In the genomic region with DNA sequence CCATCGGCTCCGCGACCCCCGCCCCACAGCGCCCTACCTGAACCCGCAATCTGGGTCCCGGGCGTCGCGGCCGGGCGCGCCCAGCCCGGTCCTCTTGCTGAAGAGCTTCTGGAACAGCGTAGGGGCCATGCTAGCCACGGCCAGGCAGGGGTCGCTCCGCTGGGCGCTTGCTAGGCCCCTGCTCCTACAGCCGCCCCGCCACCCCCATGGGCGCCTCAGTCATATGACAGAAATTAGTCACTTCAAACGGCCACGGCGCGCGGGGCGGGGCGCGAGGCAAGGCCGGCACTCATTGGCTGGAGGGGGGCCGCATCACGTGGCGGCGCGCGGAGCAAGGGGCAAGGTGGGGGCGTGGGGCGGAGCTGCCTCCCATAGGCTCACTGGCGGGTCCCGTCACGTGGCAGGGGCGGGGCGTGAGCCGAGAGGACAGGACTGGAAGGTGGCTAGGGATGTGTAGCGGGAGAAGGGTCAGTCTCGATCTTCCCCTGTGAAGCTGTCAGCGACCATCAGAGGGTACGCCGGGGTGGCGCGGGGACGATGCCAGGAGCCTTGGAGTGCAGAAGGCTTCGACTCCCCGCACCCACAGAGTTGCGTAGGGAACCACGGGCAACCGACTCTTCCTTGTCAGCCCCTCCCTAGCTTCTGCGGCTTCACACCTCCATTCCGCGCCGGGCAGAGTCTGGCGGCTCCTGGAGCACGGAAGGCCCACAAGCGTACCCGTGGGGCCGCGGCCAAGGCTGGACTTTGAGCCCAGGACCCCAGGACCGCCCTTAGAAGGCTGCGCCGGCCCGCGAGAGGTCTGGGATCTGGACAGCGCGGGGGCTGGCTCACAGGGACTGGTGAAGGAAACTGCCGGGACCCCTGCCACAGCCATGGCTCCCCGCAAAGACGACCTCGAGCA, we compare ENCODE assay signal across 8 cellular contexts. TPM values are rescaled to one million over a fixed set of nuclear protein-coding genes. Genes with fewer than 3 reads are reported as not detected.
DNase-seq lines count a peak whose midpoint lies in the region; ATAC-seq and TF ChIP-seq lines count a peak whose summit lies in the region.

TSS of gene FNIP1 (minus strand) at position 225 of the 901 bp plus-strand sequence. CDS start at position 129, 96 bp downstream.

- intact Hi-C loops in activated T-helper 2 cell treated with anti-CD3 and anti-CD28 coated beads, Interferon-gamma antibody, Interleukin-2, Interleukin-4, amounts not matched to agents 10 μg/mL and 5 μg/mL and 100 μg/mL, durations not matched to agents 14 hours and 24 hours and 36 hours (cut with micrococcal nuclease), result loop anchor here (1.0 to 10.0 kb wide), 7 partner anchors 50 to 268 kb away; partner anchors contain the start of genes IL3 and RAPGEF6

- H3K9me3 Mint-ChIP-seq in activated T-helper 2 cell treated with anti-CD3 and anti-CD28 coated beads, Interferon-gamma antibody, Interleukin-2, Interleukin-4, amounts not matched to agents 10 μg/mL and 5 μg/mL and 100 μg/mL, durations not matched to agents 14 hours and 24 hours and 36 hours, result no peaks in the 10 kb centered on the region
- no peaks in the 10 kb centered on the region for H3K9me3 Mint-ChIP-seq in natural killer cell treated with Interleukin-12 subunit alpha and Interleukin-12 subunit beta and Interleukin-15 and Interleukin-18, amount 100 ng/mL, for 72 hours

- no peak for TF ChIP-seq CTCF in RWPE2 (IDR thresholded peaks at IDR 0.05; ENCODE audit: poor library complexity, severe bottlenecking)

- DNase-seq in EH (ENCODE audit: low read depth), result peak; percentile 98
- DNase-seq in H4 (ENCODE audit: low spot score), result peak; percentile 99
- peak; percentile 99 for DNase-seq in LoVo (ENCODE audit: low spot score)
- DNase-seq in RWPE2 (ENCODE audit: low spot score), result peak; percentile 100
- peak; percentile 99 for DNase-seq in activated T-helper 2 cell treated with anti-CD3 and anti-CD28 coated beads, Interferon-gamma antibody, Interleukin-2, Interleukin-4, amounts not matched to agents 10 μg/mL and 5 μg/mL and 100 μg/mL, durations not matched to agents 14 hours and 24 hours and 36 hours (ENCODE audit: low spot score)
- peak; percentile 91 for DNase-seq in fibroblast of peridontal ligament (ENCODE audit: extremely low read depth)
- DNase-seq in natural killer cell treated with Interleukin-12 subunit alpha and Interleukin-12 subunit beta and Interleukin-15 and Interleukin-18, amount 100 ng/mL, for 72 hours (ENCODE audit: low spot score), result peak; percentile 100
- DNase-seq in stimulated activated naive CD8-positive, alpha-beta T cell treated with anti-CD3 and anti-CD28 coated beads, Interleukin-15, Interleukin-2, amounts not matched to agents 100 U/mL and 50 U/mL, for 24 hours, result peak; percentile 99

- H3K36me3 Mint-ChIP-seq in activated T-helper 2 cell treated with anti-CD3 and anti-CD28 coated beads, Interferon-gamma antibody, Interleukin-2, Interleukin-4, amounts not matched to agents 10 μg/mL and 5 μg/mL and 100 μg/mL, durations not matched to agents 14 hours and 24 hours and 36 hours (ENCODE audit: low read depth), result peaks cover 34% of the 10 kb centered on the region
- H3K36me3 Mint-ChIP-seq in natural killer cell treated with Interleukin-12 subunit alpha and Interleukin-12 subunit beta and Interleukin-15 and Interleukin-18, amount 100 ng/mL, for 72 hours, result no peaks in the 10 kb centered on the region

- H3K27ac ChIP-seq in RWPE2 (ENCODE audit: poor library complexity, severe bottlenecking), result peak within 1 kb of the TSS; percentile 58

- no peaks in the 10 kb centered on the region for H3K27me3 ChIP-seq in RWPE2 (ENCODE audit: insufficient read depth, poor library complexity, severe bottlenecking)

- peak; percentile 91 for ATAC-seq in RWPE2 (ENCODE audit: low read depth)
- peak; percentile 99 for ATAC-seq in natural killer cell treated with Interleukin-12 subunit alpha and Interleukin-12 subunit beta and Interleukin-15 and Interleukin-18, amount 100 ng/mL, for 72 hours
- ATAC-seq in stimulated activated naive CD8-positive, alpha-beta T cell treated with anti-CD3 and anti-CD28 coated beads, Interleukin-15, Interleukin-2, amounts not matched to agents 100 U/mL and 50 U/mL, for 24 hours, result peak; percentile 98

- peaks cover 8% of the 10 kb centered on the region for H3K4me1 ChIP-seq in RWPE2 (ENCODE audit: insufficient read depth, poor library complexity, severe bottlenecking)

- peak within 1 kb of the TSS; percentile 91 for H3K27ac Mint-ChIP-seq in activated T-helper 2 cell treated with anti-CD3 and anti-CD28 coated beads, Interferon-gamma antibody, Interleukin-2, Interleukin-4, amounts not matched to agents 10 μg/mL and 5 μg/mL and 100 μg/mL, durations not matched to agents 14 hours and 24 hours and 36 hours
- peak within 1 kb of the TSS; percentile 86 to 94 for H3K27ac Mint-ChIP-seq in natural killer cell treated with Interleukin-12 subunit alpha and Interleukin-12 subunit beta and Interleukin-15 and Interleukin-18, amount 100 ng/mL, for 72 hours

- no peaks in the 10 kb centered on the region for H3K9me3 ChIP-seq in RWPE2 (ENCODE audit: severe bottlenecking)

- peaks cover 11% of the 10 kb centered on the region for H3K36me3 ChIP-seq in RWPE2 (ENCODE audit: low read depth)

- H3K4me3 Mint-ChIP-seq in activated T-helper 2 cell treated with anti-CD3 and anti-CD28 coated beads, Interferon-gamma antibody, Interleukin-2, Interleukin-4, amounts not matched to agents 10 μg/mL and 5 μg/mL and 100 μg/mL, durations not matched to agents 14 hours and 24 hours and 36 hours (ENCODE audit: low read depth), result peak within 1 kb of the TSS; percentile 97
- peak within 1 kb of the TSS; percentile 97 for H3K4me3 Mint-ChIP-seq in natural killer cell treated with Interleukin-12 subunit alpha and Interleukin-12 subunit beta and Interleukin-15 and Interleukin-18, amount 100 ng/mL, for 72 hours

- H3K4me3 ChIP-seq in RWPE2 (ENCODE audit: severe bottlenecking), result peak within 1 kb of the TSS; percentile 91

- H3K27me3 Mint-ChIP-seq in activated T-helper 2 cell treated with anti-CD3 and anti-CD28 coated beads, Interferon-gamma antibody, Interleukin-2, Interleukin-4, amounts not matched to agents 10 μg/mL and 5 μg/mL and 100 μg/mL, durations not matched to agents 14 hours and 24 hours and 36 hours (ENCODE audit: low read depth), result peaks cover 8% of the 10 kb centered on the region
- no peaks in the 10 kb centered on the region for H3K27me3 Mint-ChIP-seq in natural killer cell treated with Interleukin-12 subunit alpha and Interleukin-12 subunit beta and Interleukin-15 and Interleukin-18, amount 100 ng/mL, for 72 hours

- peaks cover 28% of the 10 kb centered on the region for H3K4me1 Mint-ChIP-seq in activated T-helper 2 cell treated with anti-CD3 and anti-CD28 coated beads, Interferon-gamma antibody, Interleukin-2, Interleukin-4, amounts not matched to agents 10 μg/mL and 5 μg/mL and 100 μg/mL, durations not matched to agents 14 hours and 24 hours and 36 hours (ENCODE audit: low read depth)
- H3K4me1 Mint-ChIP-seq in natural killer cell treated with Interleukin-12 subunit alpha and Interleukin-12 subunit beta and Interleukin-15 and Interleukin-18, amount 100 ng/mL, for 72 hours (ENCODE audit: low read depth in 2 of 2), result peaks cover 19 to 21% of the 10 kb centered on the region in 2 donors

RNA-seq across cellular contexts. Expression of gene FNIP1, which starts in this region (rescaled TPM):
- total RNA-seq in H4 (2014; rRNA removed; shearing (Covaris generic)), result 24.1 and 29.4 TPM in 2 replicates
- total RNA-seq in activated T-helper 2 cell treated with anti-CD3 and anti-CD28 coated beads, Interferon-gamma antibody, Interleukin-2, Interleukin-4, amounts not matched to agents 10 μg/mL and 5 μg/mL and 100 μg/mL, durations not matched to agents 14 hours and 24 hours and 36 hours, result 18.1 and 18.8 TPM in 2 replicates
- 10 to 100 TPM; 27.5 to 27.7 TPM for total RNA-seq in natural killer cell treated with Interleukin-12 subunit alpha and Interleukin-12 subunit beta and Interleukin-15 and Interleukin-18, amount 100 ng/mL, for 72 hours

Comparison
In these comparisons a context has a peak if more than half of its experiments do, and no peak if none do; other contexts are left out.
1. Peak in every context shown above with its lines: DNase-seq, ATAC-seq, H3K4me3 ChIP-seq and H3K27ac ChIP-seq.